ENCODE assay signal across 1 cellular context in genomic region chr7:74290999-74291441, GRCh38.
TF ChIP-seq lines count a peak whose summit lies in the region.

No MANE protein-coding gene starts in this region.

TF ChIP-seq in A549, 52 proteins besides CTCF, POLR2A, EP300 and RAD21 (continued from another document):
- TF ChIP-seq HMGXB4 (CRISPR knock-in tag; IDR thresholded peaks at IDR 0.05; ENCODE audit: borderline replicate concordance) = no peak
- TF ChIP-seq TFCP2L1 (CRISPR knock-in tag; IDR thresholded peaks at IDR 0.05) = no peak
